8 cellular contexts compared by ENCODE assay signal in the genomic region with DNA sequence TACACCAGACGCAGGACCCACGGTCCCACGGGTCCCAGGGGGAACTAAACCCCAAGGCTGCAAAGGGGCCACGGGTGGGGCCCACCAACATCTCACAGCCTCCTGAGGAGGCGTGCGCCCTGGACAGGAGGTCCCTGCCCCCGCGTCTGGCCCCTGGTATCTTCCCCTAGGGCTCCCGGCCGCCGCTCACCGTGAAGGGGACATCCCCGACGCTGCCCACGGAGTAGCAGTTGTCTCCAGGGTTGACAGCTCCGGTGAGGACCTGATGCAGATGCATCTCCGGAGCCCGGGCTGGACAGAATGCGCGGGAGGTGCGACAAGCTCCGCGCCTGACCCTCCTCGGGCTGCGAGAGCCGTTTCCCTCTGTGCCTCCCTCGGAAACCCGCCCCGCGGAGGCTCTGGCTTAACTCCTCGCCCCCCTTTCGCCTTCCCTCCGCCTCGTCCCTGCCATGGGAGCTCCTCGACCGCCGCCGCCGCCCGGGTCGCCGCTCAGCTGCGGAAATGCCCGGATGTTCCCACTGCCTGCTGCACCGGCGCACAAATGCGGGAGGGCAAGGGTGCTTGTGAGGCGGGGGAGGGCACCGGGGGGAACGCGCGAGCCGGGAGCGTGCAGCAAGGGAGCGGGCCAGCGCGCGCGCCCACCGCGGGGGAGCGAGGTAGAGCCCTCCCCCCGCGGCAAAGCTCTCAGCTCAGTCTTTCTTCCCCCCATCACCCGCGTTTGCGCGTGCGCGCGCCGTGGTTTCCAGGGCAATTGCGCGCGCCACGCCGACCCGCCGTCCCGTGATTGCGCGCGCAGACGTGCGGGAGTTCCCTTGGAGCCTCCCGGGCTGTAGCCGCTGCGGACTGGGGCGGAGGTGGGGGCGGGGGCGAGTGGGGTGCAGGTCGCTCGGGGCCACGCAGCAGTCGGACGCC. TPM values are rescaled to one million over a fixed set of nuclear protein-coding genes. Genes with fewer than 3 reads are reported as not detected.
DNase-seq lines count a peak whose midpoint lies in the region; ATAC-seq and TF ChIP-seq lines count a peak whose summit lies in the region.

A gene with protein sequence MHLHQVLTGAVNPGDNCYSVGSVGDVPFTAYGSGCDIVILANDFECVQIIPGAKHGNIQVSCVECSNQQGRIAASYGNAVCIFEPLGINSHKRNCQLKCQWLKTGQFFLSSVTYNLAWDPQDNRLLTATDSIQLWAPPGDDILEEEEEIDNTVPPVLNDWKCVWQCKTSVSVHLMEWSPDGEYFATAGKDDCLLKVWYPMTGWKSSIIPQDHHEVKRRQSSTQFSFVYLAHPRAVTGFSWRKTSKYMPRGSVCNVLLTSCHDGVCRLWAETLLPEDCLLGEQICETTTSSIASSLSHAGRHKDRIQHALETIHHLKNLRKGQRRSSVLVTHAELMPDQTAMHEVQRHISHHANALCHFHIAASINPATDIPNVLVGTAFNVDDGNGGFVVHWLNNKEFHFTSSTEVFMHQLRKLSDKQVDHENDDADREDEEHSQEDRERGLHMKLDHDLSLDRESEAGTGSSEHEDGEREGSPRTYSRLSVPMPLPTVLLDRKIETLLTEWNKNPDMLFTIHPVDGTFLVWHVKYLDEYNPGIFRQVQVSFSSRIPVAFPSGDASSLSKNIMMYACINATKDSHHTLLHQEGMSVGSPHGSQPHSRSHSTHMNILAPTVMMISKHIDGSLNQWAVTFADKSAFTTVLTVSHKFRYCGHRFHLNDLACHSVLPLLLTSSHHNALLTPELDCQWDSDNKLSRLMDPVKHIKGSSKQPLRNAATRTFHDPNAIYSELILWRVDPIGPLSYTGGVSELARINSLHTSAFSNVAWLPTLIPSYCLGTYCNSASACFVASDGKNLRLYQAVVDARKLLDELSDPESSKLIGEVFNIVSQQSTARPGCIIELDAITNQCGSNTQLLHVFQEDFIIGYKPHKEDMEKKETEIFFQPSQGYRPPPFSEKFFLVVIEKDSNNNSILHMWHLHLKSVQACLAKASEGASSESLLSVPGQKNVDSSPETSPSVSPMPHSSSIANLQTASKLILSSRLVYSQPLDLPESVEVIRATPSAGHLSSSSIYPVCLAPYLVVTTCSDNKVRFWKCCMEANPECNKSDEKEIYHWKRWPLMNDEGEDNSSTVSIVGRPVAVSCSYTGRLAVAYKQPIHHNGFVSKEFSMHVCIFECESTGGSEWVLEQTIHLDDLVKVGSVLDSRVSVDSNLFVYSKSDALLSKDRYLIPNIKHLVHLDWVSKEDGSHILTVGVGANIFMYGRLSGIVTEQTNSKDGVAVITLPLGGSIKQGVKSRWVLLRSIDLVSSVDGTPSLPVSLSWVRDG (N-terminal part only) (minus strand): TSS at position 503 of the 912 bp plus-strand sequence. CDS start 226 bp downstream, at position 277.

- H3K4me3 ChIP-seq in choroid plexus epithelial cell (ENCODE audit: low read depth, low read length) = peak within 1 kb of the TSS; percentile 86
- H3K4me3 ChIP-seq in kidney epithelial cell (ENCODE audit: low read depth, low read length) = peak within 1 kb of the TSS; percentile 83

- peak; percentile 57 for DNase-seq in NCI-H2029 (lab: John Stamatoyannopoulos, UW)
- no peak for DNase-seq in NCI-H2029 treated with DMSO at 0.1 percent for 48 hours (lab: John Stamatoyannopoulos, UW)
- DNase-seq in NCI-H2227 (lab: John Stamatoyannopoulos, UW; ENCODE audit: unreplicated experiment) = peak; percentile 95
- peak; percentile 62 to 63 for DNase-seq in activated CD4-positive, alpha-beta T cell treated with anti-CD3 and anti-CD28 coated beads for 4 hours
- peak; percentile 90 for DNase-seq in choroid plexus epithelial cell (ENCODE audit: low read depth)
- peak; percentile 23 for DNase-seq in kidney epithelial cell (ENCODE audit: low read depth)
- peak; percentile 87 for DNase-seq in stimulated activated CD4-positive, alpha-beta T cell treated with anti-CD3 and anti-CD28 coated beads, Interleukin-15, amount 100 ng/mL, for 24 hours

- peak; percentile 49 for ATAC-seq in HG03064 (IDR thresholded peaks at IDR 0.05; ENCODE audit: low read depth, unreplicated experiment)

- H3K27me3 ChIP-seq in kidney epithelial cell (ENCODE audit: control insufficient read depth, insufficient read depth, low read length) = no peaks in the 10 kb centered on the region

- no peak for TF ChIP-seq CTCF in choroid plexus epithelial cell (conservative IDR thresholded peaks at IDR 0.05; ENCODE audit: low read depth, low read length)
- no peak for TF ChIP-seq CTCF in kidney epithelial cell (IDR thresholded peaks at IDR 0.05; ENCODE audit: insufficient read depth, low read length, poor library complexity, severe bottlenecking)

- H3K36me3 ChIP-seq in kidney epithelial cell (ENCODE audit: control insufficient read depth, insufficient read depth, low read length) = no peaks in the 10 kb centered on the region

RNA-seq across cellular contexts. Expression of the gene that starts here (rescaled TPM):
- 14.2 and 31.7 TPM in 2 replicates for total RNA-seq in kidney epithelial cell
